In the genomic region with DNA sequence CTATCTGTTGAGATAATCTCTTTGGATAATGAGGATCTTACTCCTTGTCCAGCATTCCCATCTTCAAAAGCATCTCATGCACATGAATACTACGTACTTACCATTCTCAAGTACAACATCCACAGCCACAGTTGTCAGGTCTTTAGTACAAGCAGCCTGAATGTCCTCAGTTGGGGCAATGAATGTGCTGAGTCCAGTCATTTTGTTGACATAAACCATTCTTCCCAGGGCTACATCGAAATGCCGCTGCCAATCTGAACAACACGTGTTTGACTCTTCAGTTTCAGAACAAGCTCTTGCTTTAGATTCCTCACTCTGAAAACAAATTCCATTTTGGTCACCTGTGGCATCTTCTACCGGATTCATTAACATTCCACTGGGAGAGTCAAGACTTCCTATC, we compare ENCODE assay signal across 1 cellular context.
TF ChIP-seq lines count a peak whose summit lies in the region.

No MANE protein-coding gene starts in this region.

TF ChIP-seq in IMR-90, 13 proteins besides CTCF, POLR2A, EP300 and RAD21:
- TF ChIP-seq SMC3 (IDR thresholded peaks at IDR 0.05; ENCODE audit: low read depth, low read length) = no peak
- TF ChIP-seq MAFK (IDR thresholded peaks at IDR 0.05; ENCODE audit: low read depth, low read length) = 0 out of 2 replicates have a peak, but pooled peaks have one; percentile 7
